Comparison of ENCODE assay signal across 8 cellular contexts in the genomic region with DNA sequence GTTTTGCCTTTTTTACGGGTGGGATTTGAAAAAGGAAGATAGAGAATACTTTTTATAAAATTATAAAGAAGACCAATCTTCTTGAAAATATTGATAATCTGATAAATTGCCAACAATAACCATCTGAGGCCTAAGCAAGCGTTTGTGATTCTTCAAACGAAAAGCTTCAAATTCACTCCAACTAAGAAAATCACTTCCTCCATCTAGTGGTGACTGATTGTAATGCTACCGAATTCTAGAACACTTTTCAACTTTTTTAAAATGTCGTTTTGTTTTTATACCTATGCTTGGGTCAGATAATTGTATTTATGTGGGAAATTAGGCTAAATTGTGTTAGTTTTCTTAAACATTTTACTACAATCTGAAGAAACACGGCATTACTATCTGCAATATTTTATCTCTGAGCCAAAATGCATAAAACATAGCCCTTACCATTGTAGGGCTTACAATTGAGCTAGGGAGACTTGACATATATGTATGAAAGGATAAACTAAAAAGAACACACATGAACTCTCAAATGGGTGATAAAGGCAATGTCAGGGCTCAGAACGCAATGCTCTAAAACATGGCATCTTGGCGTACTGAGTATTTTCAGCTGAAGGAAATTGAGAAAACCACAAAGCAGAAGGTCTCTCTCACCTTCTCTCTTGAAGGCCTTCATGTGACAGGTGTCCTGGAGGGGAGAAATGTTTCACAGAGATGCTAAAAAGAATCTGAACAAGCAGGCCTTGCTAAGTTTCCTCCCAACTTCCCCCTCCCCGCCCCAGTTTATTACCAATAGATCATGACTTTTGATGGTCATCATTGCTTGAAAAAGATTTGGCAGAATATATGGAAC. TPM values are rescaled to one million over a fixed set of nuclear protein-coding genes. Genes with fewer than 3 reads are reported as not detected.
DNase-seq lines count a peak whose midpoint lies in the region; ATAC-seq and TF ChIP-seq lines count a peak whose summit lies in the region.

No MANE protein-coding gene starts in this region.

- peaks cover 3% of the 10 kb centered on the region; the same call in 1 of the 2 replicates for H3K9me3 Mint-ChIP-seq in WTC11
- H3K9me3 Mint-ChIP-seq in type B pancreatic cell: no peaks in the 10 kb centered on the region

- H3K4me1 Mint-ChIP-seq in WTC11: peaks cover 3% of the 10 kb centered on the region; the same call in 1 of the 2 replicates
- no peaks in the 10 kb centered on the region for H3K4me1 Mint-ChIP-seq in type B pancreatic cell (ENCODE audit: unreplicated experiment)

- no peaks in the 10 kb centered on the region for H3K27me3 Mint-ChIP-seq in WTC11 (ENCODE audit: low read depth)
- no peaks in the 10 kb centered on the region for H3K27me3 Mint-ChIP-seq in type B pancreatic cell

- TF ChIP-seq CTCF in left ventricle myocardium inferior (IDR thresholded peaks at IDR 0.05; ENCODE audit: borderline replicate concordance) (peak; percentile 80), HFF-Myc (IDR thresholded peaks at IDR 0.05; ENCODE audit: low read depth, low read length, missing control alignments) (peak; percentile 58), WTC11 (IDR thresholded peaks at IDR 0.05) (peak; percentile 52), type B pancreatic cell (conservative IDR thresholded peaks at IDR 0.05) (peak; percentile 85)

- POLR2A ChIA-PET in WTC11 (lab: Charles Lee): no interaction called here

- no peak overlapping the region for H3K27ac ChIP-seq in left ventricle myocardium inferior (replicated peaks)

- H3K9me3 ChIP-seq in left ventricle myocardium inferior (replicated peaks): no peaks in the 10 kb centered on the region

- intact Hi-C loops in left ventricle myocardium inferior (cut with micrococcal nuclease): loop anchor here (5.0 kb wide), 1 partner anchor 145 kb away; no protein-coding TSS in a partner anchor
- intact Hi-C loops in left ventricle myocardium superior (cut with micrococcal nuclease): no loop called here

- H3K27ac Mint-ChIP-seq in WTC11: no peak overlapping the region
- no peak overlapping the region for H3K27ac Mint-ChIP-seq in type B pancreatic cell

- H3K4me1 ChIP-seq in left ventricle myocardium inferior: no peaks in the 10 kb centered on the region

- H3K27me3 ChIP-seq in left ventricle myocardium inferior (ENCODE audit: low read depth): no peaks in the 10 kb centered on the region

- H3K4me3 ChIP-seq in left ventricle myocardium inferior (no peak overlapping the region), HFF-Myc (replicated peaks; ENCODE audit: low read depth, low read length) (no peak overlapping the region)

- H3K4me3 Mint-ChIP-seq in WTC11 (no peak overlapping the region), type B pancreatic cell (no peak overlapping the region)

- H3K36me3 ChIP-seq in left ventricle myocardium inferior: no peaks in the 10 kb centered on the region

- CTCF ChIA-PET in WTC11 (lab: Charles Lee): interaction anchor here (0.7 to 2.0 kb wide), 16 partner anchors 11 to 255 kb away, joined by 3 to 16 read pairs (median 3); no protein-coding TSS in a partner anchor

- peaks cover 3% of the 10 kb centered on the region; the same call in 1 of the 2 replicates for H3K36me3 Mint-ChIP-seq in WTC11
- H3K36me3 Mint-ChIP-seq in type B pancreatic cell: no peaks in the 10 kb centered on the region

- DNase-seq in left ventricle myocardium inferior: no peak
- DNase-seq in left ventricle myocardium superior: no peak
- peak; percentile 10 for DNase-seq in HFF-Myc (ENCODE audit: extremely low read depth, low read depth)
- peak; percentile 14 for DNase-seq in NCI-H2081 treated with DMSO at 0.1 percent for 48 hours (lab: John Stamatoyannopoulos, UW)
- DNase-seq in WTC11 (ENCODE audit: low spot score): no peak
- peak; percentile 26 for DNase-seq in iPS-NIHi11 (ENCODE audit: low spot score)
- DNase-seq in type B pancreatic cell (ENCODE audit: extremely low spot score, unreplicated experiment): no peak

- no peak for ATAC-seq in left ventricle myocardium superior
- ATAC-seq in WTC11: no peak
- no peak for ATAC-seq in GM21737 (IDR thresholded peaks at IDR 0.05; ENCODE audit: unreplicated experiment)

TF ChIP-seq in WTC11, 78 proteins besides CTCF, POLR2A, EP300 and RAD21 (continues in another document):
- TF ChIP-seq, protein P1, sequence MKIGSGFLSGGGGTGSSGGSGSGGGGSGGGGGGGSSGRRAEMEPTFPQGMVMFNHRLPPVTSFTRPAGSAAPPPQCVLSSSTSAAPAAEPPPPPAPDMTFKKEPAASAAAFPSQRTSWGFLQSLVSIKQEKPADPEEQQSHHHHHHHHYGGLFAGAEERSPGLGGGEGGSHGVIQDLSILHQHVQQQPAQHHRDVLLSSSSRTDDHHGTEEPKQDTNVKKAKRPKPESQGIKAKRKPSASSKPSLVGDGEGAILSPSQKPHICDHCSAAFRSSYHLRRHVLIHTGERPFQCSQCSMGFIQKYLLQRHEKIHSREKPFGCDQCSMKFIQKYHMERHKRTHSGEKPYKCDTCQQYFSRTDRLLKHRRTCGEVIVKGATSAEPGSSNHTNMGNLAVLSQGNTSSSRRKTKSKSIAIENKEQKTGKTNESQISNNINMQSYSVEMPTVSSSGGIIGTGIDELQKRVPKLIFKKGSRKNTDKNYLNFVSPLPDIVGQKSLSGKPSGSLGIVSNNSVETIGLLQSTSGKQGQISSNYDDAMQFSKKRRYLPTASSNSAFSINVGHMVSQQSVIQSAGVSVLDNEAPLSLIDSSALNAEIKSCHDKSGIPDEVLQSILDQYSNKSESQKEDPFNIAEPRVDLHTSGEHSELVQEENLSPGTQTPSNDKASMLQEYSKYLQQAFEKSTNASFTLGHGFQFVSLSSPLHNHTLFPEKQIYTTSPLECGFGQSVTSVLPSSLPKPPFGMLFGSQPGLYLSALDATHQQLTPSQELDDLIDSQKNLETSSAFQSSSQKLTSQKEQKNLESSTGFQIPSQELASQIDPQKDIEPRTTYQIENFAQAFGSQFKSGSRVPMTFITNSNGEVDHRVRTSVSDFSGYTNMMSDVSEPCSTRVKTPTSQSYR (CRISPR knock-in tag; IDR thresholded peaks at IDR 0.05): no peak
- TF ChIP-seq, protein P2, sequence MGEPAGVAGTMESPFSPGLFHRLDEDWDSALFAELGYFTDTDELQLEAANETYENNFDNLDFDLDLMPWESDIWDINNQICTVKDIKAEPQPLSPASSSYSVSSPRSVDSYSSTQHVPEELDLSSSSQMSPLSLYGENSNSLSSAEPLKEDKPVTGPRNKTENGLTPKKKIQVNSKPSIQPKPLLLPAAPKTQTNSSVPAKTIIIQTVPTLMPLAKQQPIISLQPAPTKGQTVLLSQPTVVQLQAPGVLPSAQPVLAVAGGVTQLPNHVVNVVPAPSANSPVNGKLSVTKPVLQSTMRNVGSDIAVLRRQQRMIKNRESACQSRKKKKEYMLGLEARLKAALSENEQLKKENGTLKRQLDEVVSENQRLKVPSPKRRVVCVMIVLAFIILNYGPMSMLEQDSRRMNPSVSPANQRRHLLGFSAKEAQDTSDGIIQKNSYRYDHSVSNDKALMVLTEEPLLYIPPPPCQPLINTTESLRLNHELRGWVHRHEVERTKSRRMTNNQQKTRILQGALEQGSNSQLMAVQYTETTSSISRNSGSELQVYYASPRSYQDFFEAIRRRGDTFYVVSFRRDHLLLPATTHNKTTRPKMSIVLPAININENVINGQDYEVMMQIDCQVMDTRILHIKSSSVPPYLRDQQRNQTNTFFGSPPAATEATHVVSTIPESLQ (CRISPR knock-in tag; IDR thresholded peaks at IDR 0.05): no peak
- TF ChIP-seq, protein P3, sequence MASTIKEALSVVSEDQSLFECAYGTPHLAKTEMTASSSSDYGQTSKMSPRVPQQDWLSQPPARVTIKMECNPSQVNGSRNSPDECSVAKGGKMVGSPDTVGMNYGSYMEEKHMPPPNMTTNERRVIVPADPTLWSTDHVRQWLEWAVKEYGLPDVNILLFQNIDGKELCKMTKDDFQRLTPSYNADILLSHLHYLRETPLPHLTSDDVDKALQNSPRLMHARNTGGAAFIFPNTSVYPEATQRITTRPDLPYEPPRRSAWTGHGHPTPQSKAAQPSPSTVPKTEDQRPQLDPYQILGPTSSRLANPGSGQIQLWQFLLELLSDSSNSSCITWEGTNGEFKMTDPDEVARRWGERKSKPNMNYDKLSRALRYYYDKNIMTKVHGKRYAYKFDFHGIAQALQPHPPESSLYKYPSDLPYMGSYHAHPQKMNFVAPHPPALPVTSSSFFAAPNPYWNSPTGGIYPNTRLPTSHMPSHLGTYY (CRISPR knock-in tag; IDR thresholded peaks at IDR 0.05): no peak
- TF ChIP-seq SP1 (CRISPR knock-in tag; conservative IDR thresholded peaks at IDR 0.05) (no peak), ZNF121 (CRISPR knock-in tag; IDR thresholded peaks at IDR 0.05) (no peak), RELA (CRISPR knock-in tag; IDR thresholded peaks at IDR 0.05; ENCODE audit: borderline replicate concordance) (no peak), FOXK1 (CRISPR knock-in tag; IDR thresholded peaks at IDR 0.05) (no peak), NR2C2 (CRISPR knock-in tag; IDR thresholded peaks at IDR 0.05) (no peak), TP53 (CRISPR knock-in tag; IDR thresholded peaks at IDR 0.05) (no peak)
- TF ChIP-seq, protein P4, sequence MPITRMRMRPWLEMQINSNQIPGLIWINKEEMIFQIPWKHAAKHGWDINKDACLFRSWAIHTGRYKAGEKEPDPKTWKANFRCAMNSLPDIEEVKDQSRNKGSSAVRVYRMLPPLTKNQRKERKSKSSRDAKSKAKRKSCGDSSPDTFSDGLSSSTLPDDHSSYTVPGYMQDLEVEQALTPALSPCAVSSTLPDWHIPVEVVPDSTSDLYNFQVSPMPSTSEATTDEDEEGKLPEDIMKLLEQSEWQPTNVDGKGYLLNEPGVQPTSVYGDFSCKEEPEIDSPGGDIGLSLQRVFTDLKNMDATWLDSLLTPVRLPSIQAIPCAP (CRISPR knock-in tag; IDR thresholded peaks at IDR 0.05): no peak
- TF ChIP-seq, protein P5, sequence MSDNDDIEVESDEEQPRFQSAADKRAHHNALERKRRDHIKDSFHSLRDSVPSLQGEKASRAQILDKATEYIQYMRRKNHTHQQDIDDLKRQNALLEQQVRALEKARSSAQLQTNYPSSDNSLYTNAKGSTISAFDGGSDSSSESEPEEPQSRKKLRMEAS (CRISPR knock-in tag; IDR thresholded peaks at IDR 0.05): no peak
- TF ChIP-seq, protein P6, sequence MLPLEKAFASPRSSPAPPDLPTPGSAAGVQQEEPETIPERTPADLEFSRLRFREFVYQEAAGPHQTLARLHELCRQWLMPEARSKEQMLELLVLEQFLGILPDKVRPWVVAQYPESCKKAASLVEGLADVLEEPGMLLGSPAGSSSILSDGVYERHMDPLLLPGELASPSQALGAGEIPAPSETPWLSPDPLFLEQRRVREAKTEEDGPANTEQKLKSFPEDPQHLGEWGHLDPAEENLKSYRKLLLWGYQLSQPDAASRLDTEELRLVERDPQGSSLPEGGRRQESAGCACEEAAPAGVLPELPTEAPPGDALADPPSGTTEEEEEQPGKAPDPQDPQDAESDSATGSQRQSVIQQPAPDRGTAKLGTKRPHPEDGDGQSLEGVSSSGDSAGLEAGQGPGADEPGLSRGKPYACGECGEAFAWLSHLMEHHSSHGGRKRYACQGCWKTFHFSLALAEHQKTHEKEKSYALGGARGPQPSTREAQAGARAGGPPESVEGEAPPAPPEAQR (CRISPR knock-in tag; IDR thresholded peaks at IDR 0.05): no peak

RNA-seq across cellular contexts. Expression of a gene that starts 36.8 kb away (rescaled TPM):
- 7.6 TPM for total RNA-seq in left ventricle myocardium inferior
- 7.7 TPM for total RNA-seq in left ventricle myocardium superior
- 63.1 to 66.2 TPM (median 64.3 TPM) in 3 replicates for total RNA-seq in WTC11 (2021)
- total RNA-seq in type B pancreatic cell (ENCODE audit: low replicate concordance): 20.6 and 39.5 TPM in 2 replicates

Comparison
In these comparisons a context has a peak if more than half of its experiments do, and no peak if none do; other contexts are left out.
1. DNase-seq: peak in HFF-Myc (single experiment), NCI-H2081 treated with DMSO at 0.1 percent for 48 hours (single experiment) and iPS-NIHi11 (single experiment); none in left ventricle myocardium inferior (single experiment), left ventricle myocardium superior (single experiment), WTC11 (single experiment) and type B pancreatic cell (single experiment).
2. Peak in every context shown above with its lines, with median percentiles within 50 percentile points of each other: CTCF ChIP-seq.